Comparison of ENCODE assay signal across 8 cellular contexts in genomic region chr2:241863021-241863954, GRCh38.
DNase-seq lines count a peak whose midpoint lies in the region; ATAC-seq and TF ChIP-seq lines count a peak whose summit lies in the region.

No MANE protein-coding gene starts in this region.

- DNase-seq in GM10248 (ENCODE audit: extremely low spot score) (peak; percentile 62), T-helper 1 cell (peak in 3 of 5 donors; percentile 20 to 69 (median 50)), coronary artery (ENCODE audit: low spot score) (no peak), SIG-M5 treated with dmso at 0.1 percent for 504 hours (lab: John Stamatoyannopoulos, UW; ENCODE audit: unreplicated experiment) (no peak), dedifferentiated amniotic fluid mesenchymal stem cell (ENCODE audit: extremely low spot score) (no peak), NCI-H1105 (lab: John Stamatoyannopoulos, UW) (no peak)
- peak; percentile 77 for DNase-seq in stimulated activated CD4-positive, alpha-beta T cell treated with anti-CD3 and anti-CD28 coated beads, Interleukin-1b, Interleukin-23, amount 100 ng/mL, for 48 hours

- POLR2A ChIA-PET in GM10248 (lab: Yijun Ruan, JAX) = no interaction called here

- TF ChIP-seq POLR2A in GM18505 (IDR thresholded peaks at IDR 0.05; ENCODE audit: borderline replicate concordance, extremely low read depth, insufficient read depth, insufficient read length) = no peak

- peak overlapping the region; percentile 27 for H3K4me3 ChIP-seq in coronary artery

- CTCF ChIA-PET in GM10248 (lab: Yijun Ruan, JAX) = no interaction called here

- TF ChIP-seq CTCF in GM10248 (IDR thresholded peaks at IDR 0.05; ENCODE audit: control extremely low read depth, extremely low read depth, low read depth, missing control alignments) (no peak), coronary artery (IDR thresholded peaks at IDR 0.05) (no peak)

- H3K27ac ChIP-seq in coronary artery = no peak overlapping the region

- ATAC-seq in GM18505 (IDR thresholded peaks at IDR 0.05; ENCODE audit: unreplicated experiment) = no peak

Comparison
In these comparisons a context has a peak if more than half of its experiments do, and no peak if none do; other contexts are left out.
1. DNase-seq: peak in GM10248 (single experiment), T-helper 1 cell (3 of 5) and stimulated activated CD4-positive, alpha-beta T cell treated with anti-CD3 and anti-CD28 coated beads, Interleukin-1b, Interleukin-23, amount 100 ng/mL, for 48 hours (single experiment); none in coronary artery (single experiment), SIG-M5 treated with dmso at 0.1 percent for 504 hours (single experiment), dedifferentiated amniotic fluid mesenchymal stem cell (single experiment) and NCI-H1105 (single experiment).